In genomic region chr1:1726088-1726487, GRCh38 we compare ENCODE assay signal across 1 cellular context.
TF ChIP-seq lines count a peak whose summit lies in the region.
"Not testable (repeated sequence)": the region's sequence is repeated elsewhere in the genome, so short reads cannot be mapped to it uniquely, and the experiment has no call there.

No MANE protein-coding gene starts in this region.

TF ChIP-seq in K562, 482 proteins besides CTCF, POLR2A, EP300 and RAD21:
- TF ChIP-seq ATF3 (IDR thresholded peaks at IDR 0.05) (0 out of 2 replicates have a peak, but pooled peaks have one; percentile 15), ZBTB33 (CRISPR knock-in tag; IDR thresholded peaks at IDR 0.05) (peak; percentile 92)
- not testable (repeated sequence) for TF ChIP-seq ATF3 (CRISPR knock-in tag; conservative IDR thresholded peaks at IDR 0.05)
